ENCODE assay signal across 1 cellular context in the genomic region with DNA sequence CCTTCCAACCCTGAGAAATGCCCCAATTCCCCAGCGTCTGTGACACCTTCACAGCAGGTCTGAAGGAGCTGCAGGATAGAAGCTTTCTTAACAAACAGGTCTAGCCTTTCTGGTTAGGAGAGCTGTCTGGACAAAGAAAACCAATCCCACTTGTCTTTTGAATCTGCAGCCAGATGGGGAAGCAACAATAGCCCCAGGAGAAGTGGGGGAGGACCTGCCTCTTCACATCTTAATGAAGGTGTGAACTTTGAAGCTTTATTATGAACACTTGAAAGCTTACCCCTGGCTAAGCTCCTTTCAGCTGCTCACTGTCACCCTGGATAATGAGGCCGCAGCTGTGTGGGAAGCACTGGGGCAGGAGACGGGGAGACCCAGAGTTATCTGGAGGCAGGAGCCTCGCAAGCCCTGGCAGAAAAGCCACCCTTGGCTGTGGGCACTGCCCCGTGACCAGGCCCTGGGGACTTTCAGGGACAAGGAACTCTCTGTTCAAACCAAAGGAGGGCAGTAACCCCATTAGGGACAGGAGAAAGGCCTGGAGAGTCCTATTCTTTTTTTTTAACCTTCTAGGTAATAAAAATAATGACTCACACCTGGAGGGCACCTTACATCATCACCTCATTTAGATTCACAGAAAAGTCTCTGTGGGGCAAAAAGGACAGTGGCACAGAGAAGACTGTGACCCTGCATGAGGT.
TF ChIP-seq lines count a peak whose summit lies in the region.

No MANE protein-coding gene starts in this region.

TF ChIP-seq in GM23338, 12 proteins besides CTCF, POLR2A, EP300 and RAD21 (continued from another document):
- TF ChIP-seq, protein P1, sequence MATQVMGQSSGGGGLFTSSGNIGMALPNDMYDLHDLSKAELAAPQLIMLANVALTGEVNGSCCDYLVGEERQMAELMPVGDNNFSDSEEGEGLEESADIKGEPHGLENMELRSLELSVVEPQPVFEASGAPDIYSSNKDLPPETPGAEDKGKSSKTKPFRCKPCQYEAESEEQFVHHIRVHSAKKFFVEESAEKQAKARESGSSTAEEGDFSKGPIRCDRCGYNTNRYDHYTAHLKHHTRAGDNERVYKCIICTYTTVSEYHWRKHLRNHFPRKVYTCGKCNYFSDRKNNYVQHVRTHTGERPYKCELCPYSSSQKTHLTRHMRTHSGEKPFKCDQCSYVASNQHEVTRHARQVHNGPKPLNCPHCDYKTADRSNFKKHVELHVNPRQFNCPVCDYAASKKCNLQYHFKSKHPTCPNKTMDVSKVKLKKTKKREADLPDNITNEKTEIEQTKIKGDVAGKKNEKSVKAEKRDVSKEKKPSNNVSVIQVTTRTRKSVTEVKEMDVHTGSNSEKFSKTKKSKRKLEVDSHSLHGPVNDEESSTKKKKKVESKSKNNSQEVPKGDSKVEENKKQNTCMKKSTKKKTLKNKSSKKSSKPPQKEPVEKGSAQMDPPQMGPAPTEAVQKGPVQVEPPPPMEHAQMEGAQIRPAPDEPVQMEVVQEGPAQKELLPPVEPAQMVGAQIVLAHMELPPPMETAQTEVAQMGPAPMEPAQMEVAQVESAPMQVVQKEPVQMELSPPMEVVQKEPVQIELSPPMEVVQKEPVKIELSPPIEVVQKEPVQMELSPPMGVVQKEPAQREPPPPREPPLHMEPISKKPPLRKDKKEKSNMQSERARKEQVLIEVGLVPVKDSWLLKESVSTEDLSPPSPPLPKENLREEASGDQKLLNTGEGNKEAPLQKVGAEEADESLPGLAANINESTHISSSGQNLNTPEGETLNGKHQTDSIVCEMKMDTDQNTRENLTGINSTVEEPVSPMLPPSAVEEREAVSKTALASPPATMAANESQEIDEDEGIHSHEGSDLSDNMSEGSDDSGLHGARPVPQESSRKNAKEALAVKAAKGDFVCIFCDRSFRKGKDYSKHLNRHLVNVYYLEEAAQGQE (IDR thresholded peaks at IDR 0.05; ENCODE audit: unreplicated experiment), result no peak
- TF ChIP-seq NANOG (IDR thresholded peaks at IDR 0.05; ENCODE audit: borderline replicate concordance) (no peak), EZH2 (IDR thresholded peaks at IDR 0.05; ENCODE audit: low read depth, unreplicated experiment) (no peak)
